Comparison of ENCODE assay signal across 9 cellular contexts in the genomic region with DNA sequence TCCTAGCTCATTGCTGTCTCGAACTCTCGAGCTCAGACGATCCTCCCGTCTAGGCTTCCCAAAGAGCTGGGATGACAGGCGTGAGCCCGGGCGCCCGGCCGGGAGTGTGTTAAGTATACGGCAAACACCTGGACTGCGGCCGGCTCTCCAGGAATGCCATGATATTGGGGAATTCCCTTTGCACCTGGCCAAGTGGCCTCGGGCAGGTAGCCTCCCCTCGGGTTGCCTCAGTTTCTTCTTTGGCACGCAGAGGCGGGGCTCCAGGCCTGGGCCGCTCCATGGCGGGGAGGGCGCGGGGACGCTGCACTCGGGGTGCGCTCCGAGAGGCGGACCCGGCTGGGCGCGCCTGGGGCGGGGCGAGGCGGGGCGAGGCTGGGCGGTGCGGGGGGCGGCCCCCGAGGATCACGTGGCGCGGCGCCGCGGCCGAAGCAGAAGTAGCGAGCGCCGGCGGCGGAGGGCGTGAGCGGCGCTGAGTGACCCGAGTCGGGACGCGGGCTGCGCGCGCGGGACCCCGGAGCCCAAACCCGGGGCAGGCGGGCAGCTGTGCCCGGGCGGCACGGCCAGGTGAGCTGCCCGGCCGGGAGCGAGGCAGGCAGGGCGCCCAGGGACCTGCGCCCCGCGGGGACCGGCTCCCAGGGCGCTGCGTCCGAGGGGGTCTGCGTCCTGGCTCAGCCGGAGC. TPM values are rescaled to one million over a fixed set of nuclear protein-coding genes. Genes with fewer than 3 reads are reported as not detected.
DNase-seq lines count a peak whose midpoint lies in the region; ATAC-seq, FAIRE-seq and TF ChIP-seq lines count a peak whose summit lies in the region.
"Had no signal": no experiment of that assay in that cellular context is flagged by ENCODE, and none has a peak within 500 bp of the region (broad histone marks: within the 10 kb centered on the region; RNA-seq: fewer than 3 reads in every experiment).

A gene (plus strand): TSS at position 431 of the 679 bp plus-strand sequence. CDS start 6,699 bp downstream, outside the sequence.

- peaks cover 0 to 19% of the 10 kb centered on the region in 2 donors for H3K4me1 ChIP-seq in right atrium auricular region

- DNase-seq in D721Med (ENCODE audit: insufficient read length, low spot score) (peak; percentile 32), SKM-1 (lab: John Stamatoyannopoulos, UW; ENCODE audit: unreplicated experiment) (peak; percentile 62), right atrium auricular region (ENCODE audit: low spot score) (no peak), sciatic nerve (ENCODE audit: low spot score) (peak; percentile 76), superior temporal gyrus (ENCODE audit: extremely low spot score) (no peak)

- FAIRE-seq in D721Med (lab: Jason Lieb, UNC) = no peak
- FAIRE-seq: colon had no signal

- peak within 1 kb of the TSS; percentile 87 for H3K4me3 Mint-ChIP-seq in activated naive CD8-positive, alpha-beta T cell

- no peaks in the 10 kb centered on the region for H3K36me3 Mint-ChIP-seq in activated naive CD8-positive, alpha-beta T cell

- H3K27ac ChIP-seq in right atrium auricular region = peak within 1 kb of the TSS; percentile 1 to 73

- intact Hi-C loops in sciatic nerve (cut with DNase I) = no loop called here

- H3K27ac Mint-ChIP-seq in activated naive CD8-positive, alpha-beta T cell = no peak within 1 kb of the TSS

- peaks cover 10% of the 10 kb centered on the region for H3K4me1 Mint-ChIP-seq in activated naive CD8-positive, alpha-beta T cell (ENCODE audit: low read depth)

- no peak for TF ChIP-seq CTCF in D721Med (IDR thresholded peaks at IDR 0.05; ENCODE audit: insufficient read depth, missing control alignments)
- no peak for TF ChIP-seq CTCF in right atrium auricular region (IDR thresholded peaks at IDR 0.05)

- H3K9me3 ChIP-seq in right atrium auricular region = no peaks in the 10 kb centered on the region

- no peaks in the 10 kb centered on the region for H3K27me3 ChIP-seq in right atrium auricular region

- peak within 1 kb of the TSS; percentile 63 to 82 for H3K4me3 ChIP-seq in right atrium auricular region

- H3K36me3 ChIP-seq in right atrium auricular region = no peaks in the 10 kb centered on the region

- no peaks in the 10 kb centered on the region for H3K9me3 Mint-ChIP-seq in activated naive CD8-positive, alpha-beta T cell (ENCODE audit: low read depth)

- ATAC-seq in GM19468 (IDR thresholded peaks at IDR 0.05; ENCODE audit: extremely low read depth, unreplicated experiment) (peak; percentile 83), HG03571 (IDR thresholded peaks at IDR 0.05; ENCODE audit: unreplicated experiment) (peak; percentile 82), sciatic nerve (peak; percentile 84)

- H3K27me3 Mint-ChIP-seq in activated naive CD8-positive, alpha-beta T cell = peaks cover 28% of the 10 kb centered on the region

RNA-seq across cellular contexts. Expression of the gene that starts here (rescaled TPM):
- total RNA-seq in right atrium auricular region (10 to 100 TPM in 1 of 2 donors, 1 to 10 TPM in 1; 7.4 to 13.4 TPM), sciatic nerve (40.7 TPM)

Comparison
In these comparisons a context has a peak if more than half of its experiments do, and no peak if none do; other contexts are left out.
1. DNase-seq: peak in D721Med (single experiment), SKM-1 (single experiment) and sciatic nerve (single experiment); none in right atrium auricular region (single experiment) and superior temporal gyrus (single experiment).
2. Peak in every context shown above with its lines, with median percentiles within 50 percentile points of each other: ATAC-seq.